In the genomic region with DNA sequence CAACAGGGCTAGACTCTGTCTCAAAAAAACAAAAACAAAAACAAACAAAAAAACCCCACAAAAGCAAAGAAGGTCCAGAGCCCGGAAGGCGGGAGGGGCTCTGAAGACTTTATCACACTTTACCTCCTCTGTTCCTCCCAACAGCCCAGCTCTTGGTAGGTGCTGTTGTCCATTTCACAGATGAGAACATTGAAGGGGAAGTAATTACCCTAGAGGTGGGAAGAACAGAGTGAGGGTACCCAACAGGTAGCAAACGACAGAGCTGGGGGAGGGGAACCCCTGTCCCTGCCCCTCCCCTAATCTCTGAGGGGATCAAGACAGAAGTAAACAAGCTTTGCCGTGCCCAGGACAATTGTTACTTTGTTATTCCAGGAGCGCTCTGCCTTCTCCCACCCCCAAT, we compare ENCODE assay signal across 22 cellular contexts. TPM values are rescaled to one million over a fixed set of nuclear protein-coding genes. Genes with fewer than 3 reads are reported as not detected.
A peak's percentile ranks its signal among the peaks of the same experiment; 100 is the strongest.
DNase-seq lines count a peak whose midpoint lies in the region; ATAC-seq and TF ChIP-seq lines count a peak whose summit lies in the region.
"Had no signal": no experiment of that assay in that cellular context is flagged by ENCODE, and none has a peak within 500 bp of the region (broad histone marks: within the 10 kb centered on the region; RNA-seq: fewer than 3 reads in every experiment).

No MANE protein-coding gene starts in this region.

- H3K36me3 Mint-ChIP-seq in natural killer cell (no peaks in the 10 kb centered on the region), T-cell (no peaks in the 10 kb centered on the region), type B pancreatic cell (no peaks in the 10 kb centered on the region)
- H3K36me3 Mint-ChIP-seq in natural killer cell treated with Interleukin-12 subunit alpha and Interleukin-12 subunit beta and Interleukin-15 and Interleukin-18, amount 100 ng/mL, for 72 hours, result no peaks in the 10 kb centered on the region
- H3K36me3 Mint-ChIP-seq: activated CD8-positive, alpha-beta memory T cell treated with anti-CD3 and anti-CD28 coated beads, Interleukin-2, amount 10 ng/mL, durations not matched to agents 7 days and 5 days had no signal

- H3K9ac ChIP-seq in iPS-15b (ENCODE audit: low read depth, low read length), result no peak overlapping the region

- H3K4me3 Mint-ChIP-seq in natural killer cell, result peak overlapping the region; percentile 37
- H3K4me3 Mint-ChIP-seq in natural killer cell treated with Interleukin-12 subunit alpha and Interleukin-12 subunit beta and Interleukin-15 and Interleukin-18, amount 100 ng/mL, for 72 hours, result no peak overlapping the region
- H3K4me3 Mint-ChIP-seq in T-cell, result peak overlapping the region; percentile 21 to 53 (median 41)
- H3K4me3 Mint-ChIP-seq in type B pancreatic cell, result peak overlapping the region; percentile 55

- H3K27me3 Mint-ChIP-seq in natural killer cell (ENCODE audit: low read depth in 2 of 2), result peaks cover 0 to 27% of the 10 kb centered on the region in 2 donors
- peaks cover 0 to 7% of the 10 kb centered on the region in 2 donors for H3K27me3 Mint-ChIP-seq in natural killer cell treated with Interleukin-12 subunit alpha and Interleukin-12 subunit beta and Interleukin-15 and Interleukin-18, amount 100 ng/mL, for 72 hours
- H3K27me3 Mint-ChIP-seq in T-cell, result no peaks in the 10 kb centered on the region
- H3K27me3 Mint-ChIP-seq in type B pancreatic cell, result peaks cover 39% of the 10 kb centered on the region

- peak overlapping the region; percentile 23 for H3K4me3 ChIP-seq in iPS-15b (ENCODE audit: low read depth, low read length)

- CTCF ChIA-PET in T-cell (lab: Charles Lee), result no interaction called here

- TF ChIP-seq CTCF in natural killer cell (IDR thresholded peaks at IDR 0.05) (no peak), type B pancreatic cell (conservative IDR thresholded peaks at IDR 0.05) (no peak)

- H3K9me3 ChIP-seq in iPS-15b (ENCODE audit: control insufficient read depth, insufficient read depth, low read length), result no peaks in the 10 kb centered on the region
- H3K9me3 ChIP-seq: right atrium auricular region, thyroid gland had no signal

- POLR2A ChIA-PET in T-cell (lab: Charles Lee), result no interaction called here

- peaks cover 0 to 4% of the 10 kb centered on the region in 2 donors for H3K4me1 Mint-ChIP-seq in natural killer cell
- H3K4me1 Mint-ChIP-seq in natural killer cell treated with Interleukin-12 subunit alpha and Interleukin-12 subunit beta and Interleukin-15 and Interleukin-18, amount 100 ng/mL, for 72 hours (ENCODE audit: low read depth in 2 of 2), result peaks cover 0 to 3% of the 10 kb centered on the region in 2 donors
- H3K4me1 Mint-ChIP-seq in T-cell, result peaks cover 4 to 8% (median 8%) of the 10 kb centered on the region in 3 donors
- peaks cover 19% of the 10 kb centered on the region for H3K4me1 Mint-ChIP-seq in type B pancreatic cell (ENCODE audit: unreplicated experiment)

- intact Hi-C loops in natural killer cell (cut with micrococcal nuclease), result no loop called here

- H3K36me3 ChIP-seq in iPS-15b (ENCODE audit: control insufficient read depth, insufficient read depth, low read length), result no peaks in the 10 kb centered on the region
- H3K36me3 ChIP-seq: right atrium auricular region, thyroid gland had no signal

- H3K27me3 ChIP-seq in iPS-15b (ENCODE audit: control insufficient read depth, insufficient read depth, low read length), result peaks cover 31% of the 10 kb centered on the region
- H3K27me3 ChIP-seq: right atrium auricular region, thyroid gland had no signal

- ATAC-seq in natural killer cell, result no peak
- ATAC-seq in natural killer cell treated with Interleukin-12 subunit alpha and Interleukin-12 subunit beta and Interleukin-15 and Interleukin-18, amount 100 ng/mL, for 72 hours, result no peak
- no peak for ATAC-seq in T-cell (replicated peaks in 1 of 4)
- ATAC-seq in HG02981 (IDR thresholded peaks at IDR 0.05; ENCODE audit: unreplicated experiment), result no peak
- ATAC-seq: activated CD8-positive, alpha-beta memory T cell treated with anti-CD3 and anti-CD28 coated beads, Interleukin-2, amount 10 ng/mL, durations not matched to agents 7 days and 5 days; foreskin keratinocyte had no signal

- H3K4me1 ChIP-seq in iPS-15b (ENCODE audit: control insufficient read depth, insufficient read depth, low read length), result peaks cover 4% of the 10 kb centered on the region
- H3K4me1 ChIP-seq: foreskin keratinocyte had no signal

- DNase-seq in natural killer cell (no peak), T-cell (no peak), type B pancreatic cell (ENCODE audit: extremely low spot score, unreplicated experiment) (no peak), NCI-H1694 treated with DMSO at 0.1 percent for 48 hours (lab: John Stamatoyannopoulos, UW) (no peak)
- no peak for DNase-seq in natural killer cell treated with Interleukin-12 subunit alpha and Interleukin-12 subunit beta and Interleukin-15 and Interleukin-18, amount 100 ng/mL, for 72 hours (ENCODE audit: low spot score)
- DNase-seq in central memory CD4-positive, alpha-beta T cell, result no peak
- DNase-seq: activated CD8-positive, alpha-beta memory T cell treated with anti-CD3 and anti-CD28 coated beads, Interleukin-2, amount 10 ng/mL, durations not matched to agents 7 days and 5 days; caudate nucleus; DMS79; foreskin keratinocyte; Karpas-422; NCI-H187 treated with DMSO at 0.1 percent for 48 hours; OCI-M1; Right ventricle myocardium superior; stimulated activated CD4-positive, alpha-beta T cell treated with anti-CD3 and anti-CD28 coated beads, Interleukin-12 subunit alpha, Interleukin-12 subunit beta, amount 100 ng/mL, for 4 hours; stimulated activated CD4-positive, alpha-beta T cell treated with anti-CD3 and anti-CD28 coated beads, Interleukin-4, amount 100 ng/mL, for 4 hours; thyroid gland had no signal

- H3K9me3 Mint-ChIP-seq in natural killer cell (no peaks in the 10 kb centered on the region), T-cell (no peaks in the 10 kb centered on the region), type B pancreatic cell (no peaks in the 10 kb centered on the region)
- H3K9me3 Mint-ChIP-seq in natural killer cell treated with Interleukin-12 subunit alpha and Interleukin-12 subunit beta and Interleukin-15 and Interleukin-18, amount 100 ng/mL, for 72 hours, result no peaks in the 10 kb centered on the region
- H3K9me3 Mint-ChIP-seq: stimulated activated naive CD8-positive, alpha-beta T cell treated with anti-CD3 and anti-CD28 coated beads, Interleukin-15, Interleukin-2, amounts not matched to agents 100 ng/mL and 50 ng/mL, for 24 hours had no signal

- H3K27ac Mint-ChIP-seq in natural killer cell (no peak overlapping the region), T-cell (no peak overlapping the region), type B pancreatic cell (no peak overlapping the region)
- no peak overlapping the region for H3K27ac Mint-ChIP-seq in natural killer cell treated with Interleukin-12 subunit alpha and Interleukin-12 subunit beta and Interleukin-15 and Interleukin-18, amount 100 ng/mL, for 72 hours
- H3K27ac Mint-ChIP-seq: activated CD8-positive, alpha-beta memory T cell treated with anti-CD3 and anti-CD28 coated beads, Interleukin-2, amount 10 ng/mL, durations not matched to agents 7 days and 5 days; stimulated activated naive CD8-positive, alpha-beta T cell treated with anti-CD3 and anti-CD28 coated beads, Interleukin-15, Interleukin-2, amounts not matched to agents 100 ng/mL and 50 ng/mL, for 24 hours had no signal

RNA-seq across cellular contexts. Expression of gene BIK, which starts 1.0 kb away (rescaled TPM):
- 1 to 10 TPM in 1 of 3 donors, under 1 TPM in 1, not detected in 1; 0.28 to 1.2 TPM for total RNA-seq in natural killer cell
- not detected for total RNA-seq in natural killer cell treated with Interleukin-12 subunit alpha and Interleukin-12 subunit beta and Interleukin-15 and Interleukin-18, amount 100 ng/mL, for 72 hours
- total RNA-seq in T-cell, result 1 to 10 TPM; 2.0 to 3.2 (median 2.7) TPM
- total RNA-seq in type B pancreatic cell (ENCODE audit: low replicate concordance), result 5.4 and 37.9 TPM in 2 replicates
- total RNA-seq: osteocyte, Right ventricle myocardium superior had no signal

RNA-seq across cellular contexts. Expression of gene TTLL1, which starts 20.3 kb away (rescaled TPM):
- total RNA-seq in natural killer cell, result 1 to 10 TPM; 4.4 to 6.5 (median 6.0) TPM
- total RNA-seq in natural killer cell treated with Interleukin-12 subunit alpha and Interleukin-12 subunit beta and Interleukin-15 and Interleukin-18, amount 100 ng/mL, for 72 hours, result 1 to 10 TPM in 1 of 2 donors, under 1 TPM in 1; 0.95 to 2.6 TPM
- total RNA-seq in T-cell, result 1 to 10 TPM; 5.6 to 9.0 (median 6.9) TPM
- 11.0 and 16.9 TPM in 2 replicates for total RNA-seq in type B pancreatic cell (ENCODE audit: low replicate concordance)

RNA-seq across cellular contexts. Expression of gene MCAT, which starts 33.7 kb away (rescaled TPM):
- total RNA-seq in natural killer cell, result 10 to 100 TPM in 1 of 3 donors, 1 to 10 TPM in 2; 6.5 to 12.4 (median 9.3) TPM
- 10 to 100 TPM; 11.6 to 23.9 TPM for total RNA-seq in natural killer cell treated with Interleukin-12 subunit alpha and Interleukin-12 subunit beta and Interleukin-15 and Interleukin-18, amount 100 ng/mL, for 72 hours
- total RNA-seq in T-cell, result 10 to 100 TPM in 3 of 5 donors, 1 to 10 TPM in 2; 6.5 to 13.3 (median 10.6) TPM
- total RNA-seq in type B pancreatic cell (ENCODE audit: low replicate concordance), result 24.0 and 27.0 TPM in 2 replicates

RNA-seq across cellular contexts. Expression of gene TSPO, which starts 41.8 kb away (rescaled TPM):
- total RNA-seq in natural killer cell (10 to 100 TPM; 52.1 to 81.7 (median 59.3) TPM), T-cell (100 to 1,000 TPM in 3 of 5 donors, 10 to 100 TPM in 2; 50.2 to 128 (median 101) TPM), type B pancreatic cell (ENCODE audit: low replicate concordance) (16.9 and 30.9 TPM in 2 replicates)
- total RNA-seq in natural killer cell treated with Interleukin-12 subunit alpha and Interleukin-12 subunit beta and Interleukin-15 and Interleukin-18, amount 100 ng/mL, for 72 hours, result 100 to 1,000 TPM in 1 of 2 donors, 10 to 100 TPM in 1; 76.4 to 110 TPM
